In the genomic region with DNA sequence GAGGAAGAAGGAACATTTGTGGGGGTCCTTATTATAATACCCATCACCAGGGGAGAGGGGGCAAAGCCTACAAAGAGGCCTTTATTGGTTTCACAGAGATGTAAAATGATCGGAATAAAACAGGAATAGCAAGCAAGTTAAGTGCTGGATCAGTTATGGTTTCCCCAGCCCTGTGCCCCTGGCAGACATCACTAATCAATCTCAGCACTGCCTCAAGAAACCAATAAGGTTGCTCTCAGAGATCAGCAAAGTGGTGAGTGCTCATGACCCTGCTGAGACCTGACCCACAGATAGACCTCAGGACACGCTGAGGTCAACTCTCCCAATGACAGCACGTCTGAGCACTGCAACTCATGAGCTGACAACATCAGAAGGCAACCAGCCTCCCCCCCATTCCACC, we compare ENCODE assay signal across 16 cellular contexts.
"Had no signal": no experiment of that assay in that cellular context is flagged by ENCODE, and none has a peak within 500 bp of the region (broad histone marks: within the 10 kb centered on the region; RNA-seq: fewer than 3 reads in every experiment).

No MANE protein-coding gene starts in this region.

- DNase-seq: activated CD4-positive, alpha-beta memory T cell treated with anti-CD3 and anti-CD28 coated beads for 36 hours; activated CD4-positive, CD25-positive, alpha-beta regulatory T cell treated with anti-CD3 and anti-CD28 coated beads, Interleukin-2, amount 50 U/mL, for 72 hours; activated gamma-delta T cell treated with Interleukin-2 at 50 U/mL for 16 hours; activated naive CD8-positive, alpha-beta T cell treated with anti-CD3 and anti-CD28 coated beads, Interleukin-2, amount 10 ng/mL, durations not matched to agents 7 days and 5 days; activated T-cell treated with anti-CD3 and anti-CD28 coated beads, Interleukin-2, amount 50 U/mL, for 48 hours; effector CD4-positive, alpha-beta T cell; hypothalamus; kidney glomerular epithelial cell; lower lobe of right lung; naive thymus-derived CD4-positive, alpha-beta T cell; nucleus accumbens; stimulated activated CD4-positive, alpha-beta T cell treated with anti-CD3 and anti-CD28 coated beads, Interleukin-2, amount 100 ng/mL, for 48 hours; testis had no signal

- H3K9me3 Mint-ChIP-seq: activated CD4-positive, alpha-beta memory T cell treated with anti-CD3 and anti-CD28 coated beads for 36 hours; activated naive CD8-positive, alpha-beta T cell treated with anti-CD3 and anti-CD28 coated beads, Interleukin-2, amount 10 ng/mL, durations not matched to agents 7 days and 5 days; naive thymus-derived CD4-positive, alpha-beta T cell; stimulated activated naive CD8-positive, alpha-beta T cell treated with anti-CD3 and anti-CD28 coated beads, Interleukin-15, Interleukin-2, amounts not matched to agents 100 ng/mL and 50 ng/mL, for 24 hours had no signal

- H3K27ac Mint-ChIP-seq: activated CD4-positive, alpha-beta memory T cell treated with anti-CD3 and anti-CD28 coated beads for 36 hours; activated naive CD8-positive, alpha-beta T cell treated with anti-CD3 and anti-CD28 coated beads, Interleukin-2, amount 10 ng/mL, durations not matched to agents 7 days and 5 days; naive thymus-derived CD4-positive, alpha-beta T cell; stimulated activated naive CD8-positive, alpha-beta T cell treated with anti-CD3 and anti-CD28 coated beads, Interleukin-15, Interleukin-2, amounts not matched to agents 100 ng/mL and 50 ng/mL, for 24 hours had no signal

- H3K9me3 ChIP-seq: lower lobe of right lung, testis had no signal

- H3K4me3 Mint-ChIP-seq: activated CD4-positive, alpha-beta memory T cell treated with anti-CD3 and anti-CD28 coated beads for 36 hours; activated naive CD8-positive, alpha-beta T cell treated with anti-CD3 and anti-CD28 coated beads, Interleukin-2, amount 10 ng/mL, durations not matched to agents 7 days and 5 days; naive thymus-derived CD4-positive, alpha-beta T cell; stimulated activated naive CD8-positive, alpha-beta T cell treated with anti-CD3 and anti-CD28 coated beads, Interleukin-15, Interleukin-2, amounts not matched to agents 100 ng/mL and 50 ng/mL, for 24 hours had no signal

- FAIRE-seq: endothelial cell of umbilical vein had no signal

- H3K36me3 Mint-ChIP-seq: activated CD4-positive, alpha-beta memory T cell treated with anti-CD3 and anti-CD28 coated beads for 36 hours; activated naive CD8-positive, alpha-beta T cell treated with anti-CD3 and anti-CD28 coated beads, Interleukin-2, amount 10 ng/mL, durations not matched to agents 7 days and 5 days; naive thymus-derived CD4-positive, alpha-beta T cell had no signal

- H3K27me3 ChIP-seq: testis had no signal

- H3K4me1 ChIP-seq: lower lobe of right lung had no signal

- H3K4me1 Mint-ChIP-seq: activated naive CD8-positive, alpha-beta T cell treated with anti-CD3 and anti-CD28 coated beads, Interleukin-2, amount 10 ng/mL, durations not matched to agents 7 days and 5 days; naive thymus-derived CD4-positive, alpha-beta T cell had no signal

- H3K4me3 ChIP-seq: coronary artery, lower lobe of right lung, testis had no signal

- H3K36me3 ChIP-seq: lower lobe of right lung had no signal

- ATAC-seq: lower lobe of right lung; naive thymus-derived CD4-positive, alpha-beta T cell had no signal
